In the genomic region with DNA sequence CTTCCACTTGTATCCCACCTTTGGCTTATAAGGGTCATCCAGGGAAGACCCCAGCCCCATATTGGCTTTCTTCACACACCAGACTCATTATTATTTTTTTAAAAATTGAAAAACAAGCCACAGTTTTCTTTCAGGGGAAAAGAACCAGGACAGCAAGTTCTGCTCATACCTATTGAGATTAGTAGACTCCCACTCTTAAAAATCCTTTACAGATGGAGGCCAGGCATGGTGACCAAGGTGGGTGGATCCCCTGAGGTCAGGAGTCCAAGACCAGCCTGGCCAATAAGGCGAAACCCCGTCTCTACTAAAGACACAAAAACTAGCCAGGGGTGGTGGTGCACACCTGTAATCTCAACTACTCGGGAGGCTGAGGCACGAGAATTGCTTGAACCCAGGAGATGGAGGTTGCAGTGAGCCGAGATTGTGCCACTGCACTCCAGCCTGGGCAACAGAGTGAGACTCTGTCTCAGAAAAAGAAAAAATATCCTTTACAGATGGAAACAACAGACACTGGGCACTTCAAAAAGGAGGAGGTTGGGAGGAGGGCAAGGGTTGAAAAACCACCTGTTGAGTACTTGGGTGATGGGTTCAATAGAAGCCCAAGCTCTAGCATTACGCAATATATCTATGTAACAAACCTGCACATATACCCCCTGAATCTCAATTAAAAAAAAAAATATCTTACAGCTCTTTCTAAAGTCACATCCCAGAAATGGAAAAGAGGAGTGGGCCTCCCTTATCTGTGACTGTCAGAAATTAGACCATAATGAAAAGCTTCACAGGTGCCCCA, we compare ENCODE assay signal across 1 cellular context.
TF ChIP-seq lines count a peak whose summit lies in the region.

No MANE protein-coding gene starts in this region.

TF ChIP-seq in endothelial cell of umbilical vein, 7 proteins besides CTCF, POLR2A, EP300 and RAD21:
- TF ChIP-seq GATA2 (IDR thresholded peaks at IDR 0.05; ENCODE audit: insufficient read depth, insufficient read length, low read depth, low read length) (no peak), JUN (IDR thresholded peaks at IDR 0.05; ENCODE audit: borderline replicate concordance, insufficient read depth, insufficient read length, low read depth) (no peak), POLR2AphosphoS5 (IDR thresholded peaks at IDR 0.05; ENCODE audit: insufficient read depth, low read depth, low read length) (no peak), EZH2 (IDR thresholded peaks at IDR 0.05; ENCODE audit: borderline replicate concordance, low read depth, low read length, severe bottlenecking) (no peak), FOS (IDR thresholded peaks at IDR 0.05; ENCODE audit: borderline replicate concordance, insufficient read depth, low read length) (no peak), MYC (IDR thresholded peaks at IDR 0.05; ENCODE audit: low read depth, low read length) (no peak)
- TF ChIP-seq, protein P1, sequence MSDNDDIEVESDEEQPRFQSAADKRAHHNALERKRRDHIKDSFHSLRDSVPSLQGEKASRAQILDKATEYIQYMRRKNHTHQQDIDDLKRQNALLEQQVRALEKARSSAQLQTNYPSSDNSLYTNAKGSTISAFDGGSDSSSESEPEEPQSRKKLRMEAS (IDR thresholded peaks at IDR 0.05; ENCODE audit: insufficient read depth, insufficient read length), result no peak
